18 cellular contexts compared by ENCODE assay signal in genomic region chr6:128455959-128456358, GRCh38.
DNase-seq lines count a peak whose midpoint lies in the region; ATAC-seq and TF ChIP-seq lines count a peak whose summit lies in the region.
"Had no signal": no experiment of that assay in that cellular context is flagged by ENCODE, and none has a peak within 500 bp of the region (broad histone marks: within the 10 kb centered on the region; RNA-seq: fewer than 3 reads in every experiment).

No MANE protein-coding gene starts in this region.

- no peaks in the 10 kb centered on the region for H3K36me3 ChIP-seq in Karpas-422 (ENCODE audit: insufficient read depth, low read length)
- H3K36me3 ChIP-seq: BLaER1 had no signal

- DNase-seq in NCI-H146 (lab: John Stamatoyannopoulos, UW) (peak; percentile 31), NCI-H146 treated with DMSO at 0.1 percent for 48 hours (lab: John Stamatoyannopoulos, UW; ENCODE audit: unreplicated experiment) (no peak), amniotic epithelial cell (ENCODE audit: low read depth) (peak; percentile 11), foreskin keratinocyte (peak in 1 of 2 donors; percentile 45), putamen (ENCODE audit: low spot score) (no peak), GM19240 (ENCODE audit: insufficient read length, low spot score) (no peak), Karpas-422 (no peak)
- DNase-seq: Calu3; CD4-positive, alpha-beta memory T cell; DMS79 treated with DMSO at 0.1 percent for 48 hours; GF-D8; HCEC 1CT; HFFc6; KG1 had no signal

- peaks cover 7% of the 10 kb centered on the region for H3K9me3 ChIP-seq in Karpas-422 (ENCODE audit: low read length)
- H3K9me3 ChIP-seq: A549, BLaER1 had no signal

- H3K4me3 ChIP-seq in Karpas-422 (ENCODE audit: low read length): no peak overlapping the region
- H3K4me3 ChIP-seq: A549, BLaER1 had no signal

- no peak overlapping the region for H2AFZ ChIP-seq in Karpas-422 (ENCODE audit: low read length)

- H3K4me1 ChIP-seq in foreskin keratinocyte: peaks cover 7% of the 10 kb centered on the region
- H3K4me1 ChIP-seq in Karpas-422 (ENCODE audit: low read length): no peaks in the 10 kb centered on the region
- H3K4me1 ChIP-seq: BLaER1 had no signal

- H3K27ac ChIP-seq in foreskin keratinocyte (peak overlapping the region; percentile 33), Karpas-422 (ENCODE audit: low read length) (no peak overlapping the region)
- H3K27ac ChIP-seq: 22Rv1, A549, BLaER1, HL-60 had no signal

- no peak overlapping the region for H3K4me2 ChIP-seq in Karpas-422 (ENCODE audit: low read depth, low read length, poor library complexity, severe bottlenecking)
- H3K4me2 ChIP-seq: A549, BLaER1 had no signal

- H3K79me2 ChIP-seq in Karpas-422 (ENCODE audit: low read length): no peaks in the 10 kb centered on the region

- no peak overlapping the region for H3K9ac ChIP-seq in Karpas-422 (ENCODE audit: low read length)
- H3K9ac ChIP-seq: BLaER1 had no signal

- H4K20me1 ChIP-seq in Karpas-422 (ENCODE audit: insufficient read depth, low read depth, low read length): no peaks in the 10 kb centered on the region
- H4K20me1 ChIP-seq: BLaER1 had no signal

- no peaks in the 10 kb centered on the region for H3K9me2 ChIP-seq in Karpas-422 (replicated peaks; ENCODE audit: insufficient read depth, low read length)

- TF ChIP-seq CTCF in foreskin keratinocyte (conservative IDR thresholded peaks at IDR 0.05): no peak

- H3K27me3 ChIP-seq in foreskin keratinocyte (no peaks in the 10 kb centered on the region), Karpas-422 (ENCODE audit: low read length) (no peaks in the 10 kb centered on the region)
- H3K27me3 ChIP-seq: BLaER1 had no signal

- ATAC-seq in foreskin keratinocyte: no peak
- ATAC-seq: A549 had no signal

Comparison
In these comparisons a context has a peak if more than half of its experiments do, and no peak if none do; other contexts are left out.
1. DNase-seq: peak in NCI-H146 (single experiment) and amniotic epithelial cell (single experiment); none in NCI-H146 treated with DMSO at 0.1 percent for 48 hours (single experiment), putamen (single experiment), GM19240 (single experiment) and Karpas-422 (single experiment).